10 cellular contexts compared by ENCODE assay signal in genomic region chr11:64342869-64343739, GRCh38. TPM values are rescaled to one million over a fixed set of nuclear protein-coding genes. Genes with fewer than 3 reads are reported as not detected.
DNase-seq lines count a peak whose midpoint lies in the region; ATAC-seq, FAIRE-seq and TF ChIP-seq lines count a peak whose summit lies in the region.
"Had no signal": no experiment of that assay in that cellular context is flagged by ENCODE, and none has a peak within 500 bp of the region (broad histone marks: within the 10 kb centered on the region; RNA-seq: fewer than 3 reads in every experiment).

No MANE protein-coding gene starts in this region.

- no peaks in the 10 kb centered on the region for H3K27me3 ChIP-seq in astrocyte (ENCODE audit: insufficient read depth, low read length)
- no peaks in the 10 kb centered on the region for H3K27me3 ChIP-seq in thoracic aorta (replicated peaks; ENCODE audit: insufficient read depth)

- peaks cover 21% of the 10 kb centered on the region for H3K36me3 Mint-ChIP-seq in activated CD4-positive, alpha-beta T cell treated with anti-CD3 and anti-CD28 coated beads, Interleukin-2, amount 10 ng/mL, durations not matched to agents 7 days and 5 days (ENCODE audit: low read depth)
- no peaks in the 10 kb centered on the region for H3K36me3 Mint-ChIP-seq in astrocyte (ENCODE audit: low read depth, unreplicated experiment)

- peaks cover 8% of the 10 kb centered on the region for H3K4me1 ChIP-seq in astrocyte (ENCODE audit: insufficient read depth, low read length)
- peaks cover 3 to 12% of the 10 kb centered on the region in 2 donors for H3K4me1 ChIP-seq in thoracic aorta (ENCODE audit: control insufficient read depth in 1 of 2, low read depth in 2 of 2)

- no peaks in the 10 kb centered on the region for H3K9me3 Mint-ChIP-seq in activated CD4-positive, alpha-beta T cell treated with anti-CD3 and anti-CD28 coated beads, Interleukin-2, amount 10 ng/mL, durations not matched to agents 7 days and 5 days
- H3K9me3 Mint-ChIP-seq in astrocyte (ENCODE audit: unreplicated experiment): no peaks in the 10 kb centered on the region
- H3K9me3 Mint-ChIP-seq: HFFc6 had no signal

- H3K79me2 ChIP-seq in astrocyte (ENCODE audit: insufficient read depth, low read length): no peaks in the 10 kb centered on the region

- CTCF ChIA-PET in activated CD4-positive, alpha-beta T cell treated with anti-CD3 and anti-CD28 coated beads, Interleukin-2, amount 10 ng/mL, durations not matched to agents 7 days and 5 days (lab: Charles Lee): interaction anchor here (0.7 to 3.5 kb wide), 12 partner anchors 8 to 400 kb away, joined by 3 to 29 read pairs (median 8); partner anchors contain the start of genes ESRRA, PRDX5, RPS6KA4 and TRMT112

- no peaks in the 10 kb centered on the region for H3K27me3 Mint-ChIP-seq in activated CD4-positive, alpha-beta T cell treated with anti-CD3 and anti-CD28 coated beads, Interleukin-2, amount 10 ng/mL, durations not matched to agents 7 days and 5 days
- peaks cover 23% of the 10 kb centered on the region for H3K27me3 Mint-ChIP-seq in astrocyte (ENCODE audit: low read depth, unreplicated experiment)

- H3K9me3 ChIP-seq in astrocyte (ENCODE audit: insufficient read depth, low read depth, low read length) (no peaks in the 10 kb centered on the region), thoracic aorta (no peaks in the 10 kb centered on the region)

- ATAC-seq in thoracic aorta (ENCODE audit: insufficient number of reproducible peaks, low FRiP score, low read depth) (no peak), HG02852 (IDR thresholded peaks at IDR 0.05; ENCODE audit: unreplicated experiment) (no peak)

- TF ChIP-seq CTCF in astrocyte (IDR thresholded peaks at IDR 0.05; ENCODE audit: insufficient read depth, low read depth, low read length): no peak
- no peak for TF ChIP-seq CTCF in thoracic aorta (IDR thresholded peaks at IDR 0.05)

- H3K4me3 ChIP-seq in astrocyte (ENCODE audit: insufficient read depth, low read depth, low read length): no peak overlapping the region
- peak overlapping the region; percentile 68 for H3K4me3 ChIP-seq in thoracic aorta

- peaks cover 43% of the 10 kb centered on the region for H3K4me1 Mint-ChIP-seq in activated CD4-positive, alpha-beta T cell treated with anti-CD3 and anti-CD28 coated beads, Interleukin-2, amount 10 ng/mL, durations not matched to agents 7 days and 5 days
- no peaks in the 10 kb centered on the region for H3K4me1 Mint-ChIP-seq in astrocyte (ENCODE audit: low read depth, unreplicated experiment)

- H3K36me3 ChIP-seq in astrocyte (ENCODE audit: insufficient read depth, low read length) (no peaks in the 10 kb centered on the region), thoracic aorta (no peaks in the 10 kb centered on the region)

- H3K4me3 Mint-ChIP-seq in activated CD4-positive, alpha-beta T cell treated with anti-CD3 and anti-CD28 coated beads, Interleukin-2, amount 10 ng/mL, durations not matched to agents 7 days and 5 days: peak overlapping the region; percentile 44
- no peak overlapping the region for H3K4me3 Mint-ChIP-seq in astrocyte (ENCODE audit: unreplicated experiment)

- no peak overlapping the region for H3K27ac Mint-ChIP-seq in activated CD4-positive, alpha-beta T cell treated with anti-CD3 and anti-CD28 coated beads, Interleukin-2, amount 10 ng/mL, durations not matched to agents 7 days and 5 days
- no peak overlapping the region for H3K27ac Mint-ChIP-seq in astrocyte (ENCODE audit: unreplicated experiment)

- H4K20me1 ChIP-seq in astrocyte (ENCODE audit: insufficient read depth, low read length): no peaks in the 10 kb centered on the region

- POLR2A ChIA-PET in activated CD4-positive, alpha-beta T cell treated with anti-CD3 and anti-CD28 coated beads, Interleukin-2, amount 10 ng/mL, durations not matched to agents 7 days and 5 days (lab: Charles Lee): no interaction called here

- H2AFZ ChIP-seq in astrocyte (ENCODE audit: low read depth, low read length): no peak overlapping the region

- no peak overlapping the region for H3K9ac ChIP-seq in astrocyte (ENCODE audit: low read length)

- peak overlapping the region; percentile 80 for H3K4me2 ChIP-seq in astrocyte (ENCODE audit: low read length)

- no peak overlapping the region for H3K27ac ChIP-seq in astrocyte (ENCODE audit: low read depth, low read length)
- H3K27ac ChIP-seq in thoracic aorta: no peak overlapping the region

- FAIRE-seq in astrocyte (lab: Jason Lieb, UNC): no peak
- FAIRE-seq: frontal cortex had no signal

- DNase-seq in activated CD4-positive, alpha-beta T cell treated with anti-CD3 and anti-CD28 coated beads, Interleukin-2, amount 10 ng/mL, durations not matched to agents 7 days and 5 days: no peak
- DNase-seq in activated CD4-positive, alpha-beta T cell treated with anti-CD3 and anti-CD28 coated beads for 48 hours: no peak
- DNase-seq in astrocyte (ENCODE audit: low read depth): no peak
- DNase-seq in iPS-NIHi11 (ENCODE audit: low spot score): peak; percentile 83
- DNase-seq in thoracic aorta (ENCODE audit: low spot score): no peak
- no peak for DNase-seq in NCI-H524 treated with DMSO at 0.1 percent for 48 hours (lab: John Stamatoyannopoulos, UW)
- DNase-seq in GM19240 (ENCODE audit: insufficient read length, low spot score): no peak

RNA-seq across cellular contexts. Expression of gene CCDC88B, which starts 3.1 kb away (rescaled TPM):
- total RNA-seq in activated CD4-positive, alpha-beta T cell treated with anti-CD3 and anti-CD28 coated beads, Interleukin-2, amount 10 ng/mL, durations not matched to agents 7 days and 5 days: 100 to 1,000 TPM; 103 to 127 TPM
- total RNA-seq in astrocyte (1.2 and 1.6 TPM in 2 replicates), thoracic aorta (10 to 100 TPM; 10.3 to 19.0 TPM)

RNA-seq across cellular contexts. Expression of gene RPS6KA4, which starts 15.9 kb away (rescaled TPM):
- 10 to 100 TPM; 31.0 to 43.0 TPM for total RNA-seq in activated CD4-positive, alpha-beta T cell treated with anti-CD3 and anti-CD28 coated beads, Interleukin-2, amount 10 ng/mL, durations not matched to agents 7 days and 5 days
- total RNA-seq in astrocyte: 30.7 and 36.2 TPM in 2 replicates
- 10 to 100 TPM; 42.5 to 50.0 TPM for total RNA-seq in thoracic aorta

RNA-seq across cellular contexts. Expression of gene PRDX5, which starts 25.2 kb away (rescaled TPM):
- 100 to 1,000 TPM in 1 of 2 experiments, 10 to 100 TPM in 1; 97.4 to 106 TPM for total RNA-seq in activated CD4-positive, alpha-beta T cell treated with anti-CD3 and anti-CD28 coated beads, Interleukin-2, amount 10 ng/mL, durations not matched to agents 7 days and 5 days
- total RNA-seq in astrocyte (243 and 263 TPM in 2 replicates), thoracic aorta (100 to 1,000 TPM in 1 of 2 donors, 10 to 100 TPM in 1; 91.1 to 136 TPM)

RNA-seq across cellular contexts. Expression of gene TRMT112, which starts 25.7 kb away (rescaled TPM):
- total RNA-seq in activated CD4-positive, alpha-beta T cell treated with anti-CD3 and anti-CD28 coated beads, Interleukin-2, amount 10 ng/mL, durations not matched to agents 7 days and 5 days: 100 to 1,000 TPM; 160 to 171 TPM
- total RNA-seq in astrocyte: 130 and 146 TPM in 2 replicates
- total RNA-seq in thoracic aorta: 100 to 1,000 TPM; 157 to 218 TPM

RNA-seq across cellular contexts. Expression of gene ESRRA, which starts 37.8 kb away (rescaled TPM):
- total RNA-seq in activated CD4-positive, alpha-beta T cell treated with anti-CD3 and anti-CD28 coated beads, Interleukin-2, amount 10 ng/mL, durations not matched to agents 7 days and 5 days: 10 to 100 TPM; 24.8 to 32.0 TPM
- 25.0 and 26.3 TPM in 2 replicates for total RNA-seq in astrocyte
- total RNA-seq in thoracic aorta: 10 to 100 TPM; 33.4 to 46.0 TPM

Comparison
In these comparisons a context has a peak if more than half of its experiments do, and no peak if none do; other contexts are left out.
1. RNA of gene CCDC88B, which starts 3.1 kb away (total RNA-seq): 103 to 127 TPM in activated CD4-positive, alpha-beta T cell treated with anti-CD3 and anti-CD28 coated beads, Interleukin-2, amount 10 ng/mL, durations not matched to agents 7 days and 5 days; 10.3 to 19.0 TPM in thoracic aorta and 1.2 to 1.6 TPM in astrocyte; every median in the first group is over 4 times any median in the second.